Comparison of ENCODE assay signal across 22 cellular contexts in genomic region chr4:24428850-24429249, GRCh38.
"Had no signal": no experiment of that assay in that cellular context is flagged by ENCODE, and none has a peak within 500 bp of the region (broad histone marks: within the 10 kb centered on the region; RNA-seq: fewer than 3 reads in every experiment).

No MANE protein-coding gene starts in this region.

- H3K27me3 Mint-ChIP-seq: activated CD4-positive, alpha-beta memory T cell treated with anti-CD3 and anti-CD28 coated beads, Interleukin-2, amount 10 ng/mL, durations not matched to agents 7 days and 5 days had no signal

- H3K27ac ChIP-seq: body of pancreas, colonic mucosa, gastrocnemius medialis, parathyroid adenoma, thyroid gland had no signal

- H3K27me3 ChIP-seq: body of pancreas, colonic mucosa, gastrocnemius medialis, thyroid gland had no signal

- DNase-seq: activated CD4-positive, alpha-beta memory T cell treated with anti-CD3 and anti-CD28 coated beads, Interleukin-2, amount 10 ng/mL, durations not matched to agents 7 days and 5 days; activated CD4-positive, alpha-beta T cell treated with anti-CD3 and anti-CD28 coated beads for 48 hours; activated CD4-positive, CD25-positive, alpha-beta regulatory T cell; activated CD8-positive, alpha-beta memory T cell treated with anti-CD3 and anti-CD28 coated beads, Interleukin-2, amount 10 ng/mL, durations not matched to agents 7 days and 5 days; activated naive CD4-positive, alpha-beta T cell treated with Interleukin-2 at 50 U/mL for 16 hours; activated naive CD8-positive, alpha-beta T cell treated with anti-CD3 and anti-CD28 coated beads, Interleukin-2, amount 10 ng/mL, durations not matched to agents 7 days and 5 days; amygdala; body of pancreas; caudate nucleus; colonic mucosa; erythroblast; gastrocnemius medialis; head of caudate nucleus; immature natural killer cell; kidney glomerular epithelial cell; mesendoderm; naive thymus-derived CD8-positive, alpha-beta T cell; stimulated activated CD8-positive, alpha-beta memory T cell treated with anti-CD3 and anti-CD28 coated beads, Interleukin-4, amount 100 ng/mL, for 48 hours; stimulated activated naive CD4-positive, alpha-beta T cell; T-helper 9 cell; thyroid gland had no signal

- ATAC-seq: activated CD8-positive, alpha-beta memory T cell treated with anti-CD3 and anti-CD28 coated beads, Interleukin-2, amount 10 ng/mL, durations not matched to agents 7 days and 5 days; body of pancreas; gastrocnemius medialis; naive thymus-derived CD8-positive, alpha-beta T cell had no signal

- H3K36me3 Mint-ChIP-seq: activated CD8-positive, alpha-beta memory T cell treated with anti-CD3 and anti-CD28 coated beads, Interleukin-2, amount 10 ng/mL, durations not matched to agents 7 days and 5 days; activated naive CD8-positive, alpha-beta T cell treated with anti-CD3 and anti-CD28 coated beads, Interleukin-2, amount 10 ng/mL, durations not matched to agents 7 days and 5 days; immature natural killer cell; naive thymus-derived CD8-positive, alpha-beta T cell had no signal

- H3K9me3 Mint-ChIP-seq: activated CD4-positive, alpha-beta memory T cell treated with anti-CD3 and anti-CD28 coated beads, Interleukin-2, amount 10 ng/mL, durations not matched to agents 7 days and 5 days; activated naive CD8-positive, alpha-beta T cell treated with anti-CD3 and anti-CD28 coated beads, Interleukin-2, amount 10 ng/mL, durations not matched to agents 7 days and 5 days had no signal

- H3K4me3 ChIP-seq: body of pancreas, colonic mucosa, gastrocnemius medialis, thyroid gland had no signal

- H3K4me1 ChIP-seq: body of pancreas, colonic mucosa, parathyroid adenoma, thyroid gland had no signal

- H3K4me3 Mint-ChIP-seq: activated CD4-positive, alpha-beta memory T cell treated with anti-CD3 and anti-CD28 coated beads, Interleukin-2, amount 10 ng/mL, durations not matched to agents 7 days and 5 days; activated CD8-positive, alpha-beta memory T cell treated with anti-CD3 and anti-CD28 coated beads, Interleukin-2, amount 10 ng/mL, durations not matched to agents 7 days and 5 days; activated naive CD8-positive, alpha-beta T cell treated with anti-CD3 and anti-CD28 coated beads, Interleukin-2, amount 10 ng/mL, durations not matched to agents 7 days and 5 days; immature natural killer cell; naive thymus-derived CD8-positive, alpha-beta T cell had no signal

- H3K4me1 Mint-ChIP-seq: activated CD4-positive, alpha-beta memory T cell treated with anti-CD3 and anti-CD28 coated beads, Interleukin-2, amount 10 ng/mL, durations not matched to agents 7 days and 5 days; activated CD8-positive, alpha-beta memory T cell treated with anti-CD3 and anti-CD28 coated beads, Interleukin-2, amount 10 ng/mL, durations not matched to agents 7 days and 5 days; activated naive CD8-positive, alpha-beta T cell treated with anti-CD3 and anti-CD28 coated beads, Interleukin-2, amount 10 ng/mL, durations not matched to agents 7 days and 5 days; immature natural killer cell; naive thymus-derived CD8-positive, alpha-beta T cell had no signal

- H3K36me3 ChIP-seq: colonic mucosa, gastrocnemius medialis, thyroid gland had no signal

- H3K27ac Mint-ChIP-seq: activated CD4-positive, alpha-beta memory T cell treated with anti-CD3 and anti-CD28 coated beads, Interleukin-2, amount 10 ng/mL, durations not matched to agents 7 days and 5 days; activated CD8-positive, alpha-beta memory T cell treated with anti-CD3 and anti-CD28 coated beads, Interleukin-2, amount 10 ng/mL, durations not matched to agents 7 days and 5 days; activated naive CD8-positive, alpha-beta T cell treated with anti-CD3 and anti-CD28 coated beads, Interleukin-2, amount 10 ng/mL, durations not matched to agents 7 days and 5 days; immature natural killer cell; naive thymus-derived CD8-positive, alpha-beta T cell had no signal

- H3K9me3 ChIP-seq: body of pancreas, colonic mucosa, gastrocnemius medialis, thyroid gland had no signal
